ENCODE assay signal across 15 cellular contexts in genomic region chr6:101395345-101395744, GRCh38. TPM values are rescaled to one million over a fixed set of nuclear protein-coding genes. Genes with fewer than 3 reads are reported as not detected.
DNase-seq lines count a peak whose midpoint lies in the region; TF ChIP-seq lines count a peak whose summit lies in the region.
"Had no signal": no experiment of that assay in that cellular context is flagged by ENCODE, and none has a peak within 500 bp of the region (broad histone marks: within the 10 kb centered on the region; RNA-seq: fewer than 3 reads in every experiment).

No MANE protein-coding gene starts in this region.

- H3K9me3 Mint-ChIP-seq in neural crest cell: no peaks in the 10 kb centered on the region

- H3K4me3 ChIP-seq in lower leg skin (ENCODE audit: low read depth, poor library complexity, severe bottlenecking): no peak overlapping the region
- H3K4me3 ChIP-seq: heart right ventricle had no signal

- peaks cover 61% of the 10 kb centered on the region for H3K4me1 Mint-ChIP-seq in neural crest cell
- H3K4me1 Mint-ChIP-seq: activated naive CD4-positive, alpha-beta T cell treated with anti-CD3 and anti-CD28 coated beads, Interleukin-2, amount 50 U/mL, for 24 hours; memory B cell had no signal

- H3K27me3 Mint-ChIP-seq in neural crest cell (ENCODE audit: low read depth): peaks cover 89% of the 10 kb centered on the region

- no peaks in the 10 kb centered on the region for H3K36me3 Mint-ChIP-seq in neural crest cell (ENCODE audit: low read depth)
- H3K36me3 Mint-ChIP-seq: memory B cell had no signal

- DNase-seq in NCI-H2171 treated with DMSO at 0.1 percent for 48 hours (lab: John Stamatoyannopoulos, UW) (peak; percentile 34), NCI-H2171 (lab: John Stamatoyannopoulos, UW) (no peak), neural crest cell (ENCODE audit: low read depth, low spot score) (no peak), mesenteric fat pad (ENCODE audit: low spot score) (no peak), lower leg skin (ENCODE audit: low spot score in 2 of 2) (no peak), NCI-H226 (no peak)
- DNase-seq: cortex of kidney, heart right ventricle had no signal

- no peak overlapping the region for H3K27ac ChIP-seq in VCaP
- H3K27ac ChIP-seq: heart right ventricle had no signal

- TF ChIP-seq CTCF in LNCAP (IDR thresholded peaks at IDR 0.05) (peak; percentile 45; the same call in 1 of the 2 replicates), VCaP (conservative IDR thresholded peaks at IDR 0.05) (peak; percentile 60), neural crest cell (conservative IDR thresholded peaks at IDR 0.05) (peak; percentile 44), lower leg skin (IDR thresholded peaks at IDR 0.05) (no peak)

- H3K4me3 Mint-ChIP-seq in neural crest cell: peak overlapping the region; percentile 53
- H3K4me3 Mint-ChIP-seq: activated naive CD4-positive, alpha-beta T cell treated with anti-CD3 and anti-CD28 coated beads, Interleukin-2, amount 50 U/mL, for 24 hours; memory B cell; T-helper 2 cell treated with Interferon-gamma antibody and Interleukin-4, amounts not matched to agents 5 μg/mL and 100 μg/mL, for 36 hours had no signal

- intact Hi-C loops in lower leg skin (cut with DNase I; ENCODE audit: low total_unique reads): no loop called here

- TF ChIP-seq POLR2A in lower leg skin (IDR thresholded peaks at IDR 0.05): no peak

- H3K27ac Mint-ChIP-seq in neural crest cell (ENCODE audit: unreplicated experiment): no peak overlapping the region
- H3K27ac Mint-ChIP-seq: activated naive CD4-positive, alpha-beta T cell treated with anti-CD3 and anti-CD28 coated beads, Interleukin-2, amount 50 U/mL, for 24 hours; memory B cell; T-helper 2 cell treated with Interferon-gamma antibody and Interleukin-4, amounts not matched to agents 5 μg/mL and 100 μg/mL, for 36 hours had no signal

RNA-seq across cellular contexts. Expression of gene GRIK2, which starts 1.8 kb away (rescaled TPM):
- total RNA-seq in neural crest cell: 10.5 and 11.0 TPM in 2 replicates
- total RNA-seq in mesenteric fat pad: not detected
- total RNA-seq in lower leg skin: 1 to 10 TPM in 1 of 4 donors, under 1 TPM in 3; 0.04 to 2.0 (median 0.60) TPM
- total RNA-seq: activated CD8-positive, alpha-beta memory T cell treated with anti-CD3 and anti-CD28 coated beads for 36 hours; NCI-H460 had no signal

Comparison
In these comparisons a context has a peak if more than half of its experiments do, and no peak if none do; other contexts are left out.
1. CTCF ChIP-seq: peak in LNCAP (single experiment), VCaP (single experiment) and neural crest cell (single experiment); none in lower leg skin (0 of 3).